ENCODE assay signal across 20 cellular contexts in genomic region chr12:5715076-5715475, GRCh38.
DNase-seq lines count a peak whose midpoint lies in the region; ATAC-seq, FAIRE-seq and TF ChIP-seq lines count a peak whose summit lies in the region.
"Had no signal": no experiment of that assay in that cellular context is flagged by ENCODE, and none has a peak within 500 bp of the region (broad histone marks: within the 10 kb centered on the region; RNA-seq: fewer than 3 reads in every experiment).

No MANE protein-coding gene starts in this region.

- DNase-seq in HuH-7 (ENCODE audit: low spot score), result peak; percentile 64
- DNase-seq in colonic mucosa, result peak; percentile 70
- peak; percentile 99 for DNase-seq in small intestine
- DNase-seq in sciatic nerve (ENCODE audit: low spot score), result no peak
- no peak for DNase-seq in dermis blood vessel endothelial cell
- DNase-seq in NCI-H1092 (lab: John Stamatoyannopoulos, UW), result no peak
- no peak for DNase-seq in NCI-H446 treated with DMSO at 0.1 percent for 48 hours (lab: John Stamatoyannopoulos, UW)
- DNase-seq: CD4-positive, alpha-beta memory T cell; HCEC 1CT; KBM-7; NCI-H1417 treated with DMSO at 0.1 percent for 48 hours; NCI-H187 treated with DMSO at 0.1 percent for 48 hours; NCI-H226; NCI-H524 treated with DMSO at 0.1 percent for 48 hours; PC-9 had no signal

- no peak for ATAC-seq in sciatic nerve
- ATAC-seq: GM23338 had no signal

- H3K36me3 ChIP-seq in colonic mucosa (no peaks in the 10 kb centered on the region), liver (ENCODE audit: control insufficient read depth in 4 of 4, insufficient read depth in 3 of 4, low read depth in 1 of 4, low read length in 3 of 4) (no peaks in the 10 kb centered on the region), small intestine (ENCODE audit: control insufficient read depth in 2 of 2, insufficient read depth in 2 of 2, low read length in 2 of 2) (no peaks in the 10 kb centered on the region)

- TF ChIP-seq CTCF in colonic mucosa (IDR thresholded peaks at IDR 0.05), result no peak
- TF ChIP-seq CTCF in liver (IDR thresholded peaks at IDR 0.05; ENCODE audit: low read depth, low read length, missing input control), result no peak

- H3K9ac ChIP-seq in colonic mucosa (ENCODE audit: low read depth in 2 of 2, low read length in 2 of 2) (no peak overlapping the region), liver (ENCODE audit: low read depth in 1 of 2, low read length in 2 of 2) (no peak overlapping the region)

- no peak overlapping the region for H3K4me3 ChIP-seq in colonic mucosa
- no peak overlapping the region for H3K4me3 ChIP-seq in liver (ENCODE audit: low read depth in 1 of 3, low read length in 3 of 3)
- H3K4me3 ChIP-seq in small intestine (ENCODE audit: low read depth in 1 of 2, low read length in 2 of 2), result no peak overlapping the region
- H3K4me3 ChIP-seq: GM23338, PC-9 had no signal

- H3K27ac ChIP-seq in colonic mucosa, result peak overlapping the region; percentile 37
- H3K27ac ChIP-seq in liver (ENCODE audit: low read depth in 1 of 2, low read length in 2 of 2), result no peak overlapping the region
- no peak overlapping the region for H3K27ac ChIP-seq in small intestine (ENCODE audit: low read depth in 1 of 2, low read length in 1 of 2)
- H3K27ac ChIP-seq: PC-9 had no signal

- H3K9me3 ChIP-seq in colonic mucosa (no peaks in the 10 kb centered on the region), liver (ENCODE audit: control insufficient read depth in 4 of 4, low read length in 3 of 4) (no peaks in the 10 kb centered on the region), small intestine (ENCODE audit: control insufficient read depth, low read depth) (no peaks in the 10 kb centered on the region)

- intact Hi-C loops in colonic mucosa (cut with DNase I), result no loop called here
- intact Hi-C loops in sciatic nerve (cut with DNase I), result no loop called here

- TF ChIP-seq RAD21 in liver (IDR thresholded peaks at IDR 0.05), result no peak

- FAIRE-seq in small intestine (lab: Jason Lieb, UNC), result peak; percentile 84
- FAIRE-seq: A204.1, D721Med, GM12891 had no signal

- H3K4me1 ChIP-seq in colonic mucosa, result peaks cover 18% of the 10 kb centered on the region
- H3K4me1 ChIP-seq in liver (ENCODE audit: control insufficient read depth in 4 of 4, insufficient read depth in 4 of 4, low read length in 3 of 4), result peaks cover 0 to 8% (median 3%) of the 10 kb centered on the region in 4 donors
- peaks cover 6 to 9% of the 10 kb centered on the region in 2 donors for H3K4me1 ChIP-seq in small intestine (ENCODE audit: control insufficient read depth in 2 of 2, insufficient read depth in 1 of 2, low read depth in 1 of 2, low read length in 1 of 2)

- H3K27me3 ChIP-seq in colonic mucosa (no peaks in the 10 kb centered on the region), liver (ENCODE audit: control insufficient read depth in 4 of 4, insufficient read depth in 4 of 4, low read length in 3 of 4) (no peaks in the 10 kb centered on the region), small intestine (ENCODE audit: control insufficient read depth in 2 of 2, insufficient read depth in 2 of 2, low read length in 2 of 2) (no peaks in the 10 kb centered on the region)

- WGBS in liver, result 30% methylated on average over 4 of the region's 4 CpGs
- 14 to 43% (median 28%) methylated on average over 4 of the region's 4 CpGs for WGBS in small intestine, 3 donors

TF ChIP-seq in liver, 16 proteins besides CTCF, POLR2A, EP300 and RAD21:
- no peak for TF ChIP-seq MAX (IDR thresholded peaks at IDR 0.05)
- TF ChIP-seq FOXA1 (IDR thresholded peaks at IDR 0.05), result no peak
- TF ChIP-seq SP1 (IDR thresholded peaks at IDR 0.05), result peak; percentile 19
- TF ChIP-seq HNF4A (conservative IDR thresholded peaks at IDR 0.05), result peak in 1 of 2 donors; percentile 35
- peak in 1 of 2 donors; percentile 31 for TF ChIP-seq RXRA (IDR thresholded peaks at IDR 0.05)
TF ChIP-seq in liver: peak in this region for 3.

Comparison
In these comparisons a context has a peak if more than half of its experiments do, and no peak if none do; other contexts are left out.
1. DNase-seq: peak in HuH-7 (single experiment), colonic mucosa (single experiment) and small intestine (single experiment); none in sciatic nerve (single experiment), dermis blood vessel endothelial cell (single experiment), NCI-H1092 (single experiment) and NCI-H446 treated with DMSO at 0.1 percent for 48 hours (single experiment).